ENCODE assay signal across 18 cellular contexts in the genomic region with DNA sequence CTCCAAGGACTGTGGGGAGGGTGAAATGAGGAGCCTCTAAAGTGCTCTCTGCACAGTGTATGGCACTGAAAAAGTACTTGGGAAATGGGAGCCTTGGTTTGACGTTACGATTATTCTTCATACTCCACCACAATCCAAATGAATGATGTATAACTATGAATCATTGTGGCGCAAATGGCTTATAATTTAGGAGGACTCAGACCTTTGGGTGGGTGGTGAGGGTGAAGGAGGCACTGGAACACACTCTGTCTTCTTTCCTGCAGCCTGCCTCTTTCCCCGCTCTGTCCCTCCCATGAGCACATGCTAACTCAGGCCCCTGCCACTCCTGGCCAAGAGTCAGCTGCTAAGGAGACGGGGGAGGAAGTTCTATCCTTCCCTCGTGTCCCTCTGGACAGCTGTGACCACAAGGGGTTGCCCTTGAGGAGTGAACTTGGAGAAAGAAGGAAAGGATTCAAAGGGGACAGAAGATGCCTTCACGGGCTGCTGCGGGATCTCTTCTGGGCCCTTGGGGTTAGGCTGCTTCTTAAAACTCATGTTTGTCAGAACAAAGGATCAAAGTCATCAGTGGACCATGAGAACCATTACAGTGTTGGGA. TPM values are rescaled to one million over a fixed set of nuclear protein-coding genes. Genes with fewer than 3 reads are reported as not detected.
DNase-seq lines count a peak whose midpoint lies in the region; ATAC-seq and TF ChIP-seq lines count a peak whose summit lies in the region.
"Had no signal": no experiment of that assay in that cellular context is flagged by ENCODE, and none has a peak within 500 bp of the region (broad histone marks: within the 10 kb centered on the region; RNA-seq: fewer than 3 reads in every experiment).

No MANE protein-coding gene starts in this region.

- H3K36me3 Mint-ChIP-seq in neural crest cell (ENCODE audit: low read depth) = peaks cover 45% of the 10 kb centered on the region

- intact Hi-C loops in PC-3 (cut with micrococcal nuclease) = no loop called here

- CTCF ChIA-PET in PC-3 (lab: Charles Lee) = no interaction called here

- no TSS peak for BruUV-seq in PC-3 (replicated peaks; lab: Mats Ljungman, UMichigan)

- in situ Hi-C loops in brain microvascular endothelial cell (cut with HindIII; ENCODE audit: low pct_ligation_motif_present, low sequenced_read_pairs) = no loop called here

- H3K4me3 ChIP-seq in brain microvascular endothelial cell (ENCODE audit: low read depth, low read length) = no peak overlapping the region
- no peak overlapping the region for H3K4me3 ChIP-seq in PC-3 (ENCODE audit: low read length)
- H3K4me3 ChIP-seq: transverse colon had no signal

- no peaks in the 10 kb centered on the region for H3K4me1 Mint-ChIP-seq in neural crest cell

- peak; percentile 31 for DNase-seq in EH (ENCODE audit: low read depth)
- DNase-seq in brain microvascular endothelial cell = no peak
- DNase-seq in neural crest cell (ENCODE audit: low read depth, low spot score) = no peak
- DNase-seq in NOMO-1 (lab: John Stamatoyannopoulos, UW; ENCODE audit: unreplicated experiment in 2 of 2) = no peak
- DNase-seq in PC-3 = no peak
- DNase-seq in DMS114 treated with DMSO at 0.1 percent for 48 hours (lab: John Stamatoyannopoulos, UW; ENCODE audit: unreplicated experiment) = no peak
- DNase-seq: C1 segment of cervical spinal cord; cerebellar nuclear complex; DMS79; NCI-H187; NCI-H524; small intestine; stimulated activated naive B cell treated with anti-CD40 and anti-IgM and Interleukin-4, amounts not matched to agents 10 μg/mL and 1 μg/mL and 100 μg/mL, for 72 hours; transverse colon had no signal

- ATAC-seq in GM19463 (IDR thresholded peaks at IDR 0.05; ENCODE audit: unreplicated experiment) (no peak), PC-3 (no peak)
- ATAC-seq: Panc1; stimulated activated naive B cell treated with anti-CD40 and anti-IgM and Interleukin-4, amounts not matched to agents 10 μg/mL and 1 μg/mL and 100 μg/mL, for 72 hours had no signal

- POLR2A ChIA-PET in PC-3 (lab: Charles Lee; ENCODE audit: unreplicated experiment) = no interaction called here

- H3K27ac ChIP-seq in KOPT-K1 (ENCODE audit: low read depth, low read length, poor library complexity, severe bottlenecking) (peak overlapping the region; percentile 65), brain microvascular endothelial cell (no peak overlapping the region), PC-3 (ENCODE audit: low read length) (no peak overlapping the region)
- H3K27ac ChIP-seq: transverse colon, VCaP had no signal

- no peak overlapping the region for H3K4me3 Mint-ChIP-seq in neural crest cell
- H3K4me3 Mint-ChIP-seq: stimulated activated naive B cell treated with anti-CD40 and anti-IgM and Interleukin-4, amounts not matched to agents 10 μg/mL and 1 μg/mL and 100 μg/mL, for 72 hours had no signal

- TF ChIP-seq CTCF in brain microvascular endothelial cell (IDR thresholded peaks at IDR 0.05; ENCODE audit: low read depth, low read length, missing control alignments) (peak; percentile 39), neural crest cell (conservative IDR thresholded peaks at IDR 0.05) (no peak), PC-3 (conservative IDR thresholded peaks at IDR 0.05; ENCODE audit: low read depth, low read length) (no peak)

- peaks cover 7% of the 10 kb centered on the region; the same call in 1 of the 2 replicates for H3K4me1 ChIP-seq in PC-3 (ENCODE audit: insufficient read depth, low read length)

- H3K27me3 ChIP-seq in brain microvascular endothelial cell (replicated peaks) (no peaks in the 10 kb centered on the region), PC-3 (ENCODE audit: low read length) (no peaks in the 10 kb centered on the region)
- H3K27me3 ChIP-seq: transverse colon had no signal

- H3K36me3 ChIP-seq in KOPT-K1 (ENCODE audit: insufficient read depth, low read length) = peaks cover 95% of the 10 kb centered on the region
- H3K36me3 ChIP-seq in brain microvascular endothelial cell (replicated peaks) = peaks cover 58% of the 10 kb centered on the region
- H3K36me3 ChIP-seq in PC-3 (ENCODE audit: low read depth, low read length) = peaks cover 83% of the 10 kb centered on the region

- peaks cover 2% of the 10 kb centered on the region for H3K9me3 Mint-ChIP-seq in neural crest cell
- H3K9me3 Mint-ChIP-seq: stimulated activated naive B cell treated with anti-CD40 and anti-IgM and Interleukin-4, amounts not matched to agents 10 μg/mL and 1 μg/mL and 100 μg/mL, for 72 hours had no signal

- no peaks in the 10 kb centered on the region for H3K79me2 ChIP-seq in PC-3 (ENCODE audit: low read length)

- H2AFZ ChIP-seq in PC-3 (ENCODE audit: low read length) = no peak overlapping the region

- H3F3A ChIP-seq in PC-3 (ENCODE audit: low read length, unreplicated experiment) = no peaks in the 10 kb centered on the region

- peak overlapping the region; percentile 43 for H3K27ac Mint-ChIP-seq in neural crest cell (ENCODE audit: unreplicated experiment)
- H3K27ac Mint-ChIP-seq: stimulated activated naive B cell treated with anti-CD40 and anti-IgM and Interleukin-4, amounts not matched to agents 10 μg/mL and 1 μg/mL and 100 μg/mL, for 72 hours had no signal

- H4K20me1 ChIP-seq in PC-3 (ENCODE audit: low read length) = no peaks in the 10 kb centered on the region

- H3K9me3 ChIP-seq in KOPT-K1 (ENCODE audit: insufficient read depth, low read length, poor library complexity, severe bottlenecking) (peaks cover 4% of the 10 kb centered on the region), PC-3 (ENCODE audit: low read length) (no peaks in the 10 kb centered on the region)
- H3K9me3 ChIP-seq: transverse colon had no signal

- H3K9me2 ChIP-seq in PC-3 (replicated peaks; ENCODE audit: low read length) = no peaks in the 10 kb centered on the region

- no peaks in the 10 kb centered on the region for H3K27me3 Mint-ChIP-seq in neural crest cell (ENCODE audit: low read depth)
- H3K27me3 Mint-ChIP-seq: stimulated activated naive B cell treated with anti-CD40 and anti-IgM and Interleukin-4, amounts not matched to agents 10 μg/mL and 1 μg/mL and 100 μg/mL, for 72 hours had no signal

- no peak overlapping the region for H3K4me2 ChIP-seq in PC-3 (ENCODE audit: low read length)

- H3K9ac ChIP-seq in PC-3 (ENCODE audit: low read length) = no peak overlapping the region

RNA-seq across cellular contexts. Expression of gene POLR1A, which starts 36.5 kb away (rescaled TPM):
- total RNA-seq in neural crest cell = 67.8 and 69.8 TPM in 2 replicates
- total RNA-seq in PC-3 (2014; rRNA removed) = 25.1 and 36.5 TPM in 2 replicates

RNA-seq across cellular contexts. Expression of gene PTCD3, which starts 36.8 kb away (rescaled TPM):
- total RNA-seq in neural crest cell (147 and 150 TPM in 2 replicates), PC-3 (2014; rRNA removed) (75.6 and 94.7 TPM in 2 replicates)
